Comparison of ENCODE assay signal across 16 cellular contexts in the genomic region with DNA sequence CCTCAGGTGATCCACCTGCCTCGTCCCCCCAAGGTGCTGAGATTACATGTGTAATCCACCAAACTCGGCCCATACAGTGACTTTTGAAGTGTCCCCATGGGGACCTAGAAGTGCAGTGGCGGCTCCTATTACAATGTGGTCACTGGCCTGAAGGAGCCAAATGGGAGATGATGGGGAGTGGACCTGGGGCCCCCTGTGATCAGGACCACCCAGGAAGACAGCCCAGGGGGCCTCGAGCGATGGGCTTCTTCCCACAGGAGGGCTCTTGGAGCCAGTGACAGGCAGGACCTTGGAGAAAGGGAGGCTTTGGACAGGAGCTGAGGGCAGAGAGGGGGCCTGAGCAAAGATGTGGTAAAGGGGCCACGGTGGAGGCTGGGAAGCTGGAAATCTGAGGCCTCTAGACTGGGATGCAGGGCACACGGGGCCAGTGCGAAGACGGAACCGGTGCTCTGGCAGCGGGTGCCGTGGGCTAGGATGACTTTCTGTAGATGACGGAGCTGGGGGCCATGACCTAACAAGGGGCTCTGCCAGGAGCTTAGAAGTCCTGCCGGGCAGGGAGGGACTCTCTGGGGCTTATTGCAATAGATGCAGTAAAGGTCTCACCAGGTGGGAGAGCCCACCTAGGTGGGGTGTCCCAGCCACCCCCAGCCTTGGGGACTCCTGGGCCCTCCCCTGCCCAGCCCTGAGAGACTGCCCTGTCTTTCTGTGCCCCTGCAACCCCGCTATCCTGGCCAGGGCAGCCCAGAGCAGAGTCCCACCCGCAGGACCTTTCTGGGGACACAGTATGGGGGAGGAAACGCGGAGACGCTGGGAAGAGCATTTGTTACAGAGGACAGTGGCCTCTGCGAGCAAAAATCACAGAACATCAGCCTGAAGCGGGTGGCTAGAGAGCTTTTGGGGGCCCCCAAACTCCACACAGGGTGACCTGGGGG. TPM values are rescaled to one million over a fixed set of nuclear protein-coding genes. Genes with fewer than 3 reads are reported as not detected.
DNase-seq lines count a peak whose midpoint lies in the region; ATAC-seq, FAIRE-seq and TF ChIP-seq lines count a peak whose summit lies in the region.
"Had no signal": no experiment of that assay in that cellular context is flagged by ENCODE, and none has a peak within 500 bp of the region (broad histone marks: within the 10 kb centered on the region; RNA-seq: fewer than 3 reads in every experiment).

No MANE protein-coding gene starts in this region.

- DNase-seq in A549 (ENCODE audit: low read depth in 1 of 2, low spot score in 1 of 2) (no peak), GM12891 (ENCODE audit: insufficient read length, low spot score) (no peak), body of pancreas (peak in 1 of 4 donors; percentile 17), HTR-8/SVneo (ENCODE audit: insufficient read length, low spot score) (no peak), CD1c-positive myeloid dendritic cell (ENCODE audit: extremely low spot score) (no peak)
- DNase-seq: activated effector memory CD4-positive, alpha-beta T cell treated with Interleukin-2 at 50 U/mL for 16 hours; mesendoderm; NCI-H2171 had no signal

- POLR2A ChIA-PET in A549 (lab: Yijun Ruan, JAX): interaction anchor here (0.7 to 1.0 kb wide), 2 partner anchors 42 to 185 kb away, joined by 3 to 4 read pairs; partner anchors contain the start of gene TNRC6C

- H3K36me3 ChIP-seq in body of pancreas (replicated peaks in 1 of 2; ENCODE audit: insufficient read depth in 1 of 2, low read depth in 2 of 2) (no peaks in the 10 kb centered on the region), mucosa of stomach (ENCODE audit: control insufficient read depth, insufficient read depth, low read length) (no peaks in the 10 kb centered on the region)
- H3K36me3 ChIP-seq: HAP-1 had no signal

- TF ChIP-seq EP300 in A549 (IDR thresholded peaks at IDR 0.05): no peak

- FAIRE-seq in A549 (lab: Jason Lieb, UNC): no peak
- FAIRE-seq in GM12891 (lab: Jason Lieb, UNC): no peak
- FAIRE-seq in HTR-8/SVneo (lab: Jason Lieb, UNC): no peak
- FAIRE-seq: colon, RCC 7860 had no signal

- CTCF ChIA-PET in A549 (lab: Yijun Ruan, JAX): interaction anchor here (0.6 to 24.0 kb wide), 12 partner anchors 9 to 130 kb away, joined by 3 to 295 read pairs (median 4); partner anchors contain the start of genes SYNGR2, TK1, TMC6 and TMC8

- H3K27me3 ChIP-seq in body of pancreas: no peaks in the 10 kb centered on the region
- H3K27me3 ChIP-seq in mucosa of stomach (ENCODE audit: control insufficient read depth, insufficient read depth, low read length): no peaks in the 10 kb centered on the region

- 95% methylated on average over 21 of the region's 21 CpGs for WGBS in A549 (ENCODE audit: missing lambda C conversion rate)
- WGBS in body of pancreas, 2 donors: 81 to 86% methylated on average over 20 to 21 of the region's 21 CpGs

- no peak for TF ChIP-seq CTCF in A549 (IDR thresholded peaks at IDR 0.05)
- no peak for TF ChIP-seq CTCF in body of pancreas (IDR thresholded peaks at IDR 0.05)

- peak overlapping the region; percentile 57 for H3K4me2 ChIP-seq in A549

- H3K4me3 ChIP-seq in A549 (no peak overlapping the region), body of pancreas (no peak overlapping the region), mucosa of stomach (ENCODE audit: low read length) (no peak overlapping the region)
- H3K4me3 ChIP-seq: HAP-1 had no signal

- TF ChIP-seq POLR2A in A549 (IDR thresholded peaks at IDR 0.05; ENCODE audit: low read length): no peak
- TF ChIP-seq POLR2A in GM12891 (IDR thresholded peaks at IDR 0.05; ENCODE audit: low read depth, low read length): peak; percentile 34; the same call in 1 of the 2 replicates
- TF ChIP-seq POLR2A in body of pancreas (IDR thresholded peaks at IDR 0.05): no peak

- peak overlapping the region; percentile 39 for H3K9ac ChIP-seq in mucosa of stomach (ENCODE audit: low read length)

- no peak for TF ChIP-seq RAD21 in A549 (conservative IDR thresholded peaks at IDR 0.05 in 1 of 2, IDR thresholded peaks at IDR 0.05 in 1 of 2)

- H3K27ac ChIP-seq in A549: peak overlapping the region; percentile 62 to 84
- H3K27ac ChIP-seq in body of pancreas: peak overlapping the region; percentile 70 to 89 (median 87)

- ATAC-seq in A549 (no peak), body of pancreas (no peak), HG03442 (IDR thresholded peaks at IDR 0.05; ENCODE audit: unreplicated experiment) (no peak), GM21526 (IDR thresholded peaks at IDR 0.05; ENCODE audit: low FRiP score, unreplicated experiment) (no peak)

- H3K4me1 ChIP-seq in A549: peaks cover 56% of the 10 kb centered on the region
- peaks cover 81% of the 10 kb centered on the region for H3K4me1 ChIP-seq in body of pancreas
- peaks cover 73% of the 10 kb centered on the region for H3K4me1 ChIP-seq in mucosa of stomach (ENCODE audit: control insufficient read depth, insufficient read depth, low read length)

- no peaks in the 10 kb centered on the region for H3K9me3 ChIP-seq in A549
- no peaks in the 10 kb centered on the region for H3K9me3 ChIP-seq in body of pancreas
- H3K9me3 ChIP-seq in mucosa of stomach (ENCODE audit: control insufficient read depth, low read length): no peaks in the 10 kb centered on the region
- H3K9me3 ChIP-seq: HAP-1 had no signal

- intact Hi-C loops in body of pancreas (cut with DNase I): no loop called here

TF ChIP-seq in A549, 52 proteins besides CTCF, POLR2A, EP300 and RAD21 (continues in another document):
- TF ChIP-seq CHD2 (IDR thresholded peaks at IDR 0.05; ENCODE audit: low read length, partially characterized antibody) (no peak), ZSCAN20 (CRISPR knock-in tag; IDR thresholded peaks at IDR 0.05) (no peak), NR3C1 (IDR thresholded peaks at IDR 0.05) (no peak), MAFK (IDR thresholded peaks at IDR 0.05; ENCODE audit: partially characterized antibody) (no peak), EHF (CRISPR knock-in tag; IDR thresholded peaks at IDR 0.05) (no peak), HEYL (CRISPR knock-in tag; IDR thresholded peaks at IDR 0.05) (no peak), ZFP36 (IDR thresholded peaks at IDR 0.05; ENCODE audit: borderline replicate concordance, partially characterized antibody) (no peak)

TF ChIP-seq in GM12891, 5 proteins besides CTCF, POLR2A, EP300 and RAD21:
- no peak for TF ChIP-seq SPI1 (IDR thresholded peaks at IDR 0.05; ENCODE audit: low read depth, low read length)
- no peak for TF ChIP-seq POU2F2 (IDR thresholded peaks at IDR 0.05; ENCODE audit: low read depth, low read length)
- no peak for TF ChIP-seq POLR2AphosphoS5 (IDR thresholded peaks at IDR 0.05; ENCODE audit: low read depth, low read length)
- no peak for TF ChIP-seq TAF1 (IDR thresholded peaks at IDR 0.05; ENCODE audit: low read depth, low read length)
- no peak for TF ChIP-seq PAX5 (IDR thresholded peaks at IDR 0.05; ENCODE audit: insufficient read depth, low read length, severe bottlenecking)

RNA-seq across cellular contexts. Expression of gene C17orf99, which starts 2.7 kb away (rescaled TPM):
- polyA plus RNA-seq in A549 (2011; rRNA removed) (not detected in 2 replicates), A549 (2017; fragmentation: RNase III; extraction: RNeasy Plus Mini Kit Qiagen cat#74134 plus additional on column Dnase treatment) (not detected in 3 replicates)
- polyA plus RNA-seq in A549 (2012; cell fraction: cytosol; rRNA removed): not detected in 2 replicates
- polyA plus RNA-seq in A549 (2012; cell fraction: nucleus; rRNA removed): not detected in 2 replicates
- not detected in 2 replicates for polyA minus RNA-seq in A549 (2011; rRNA and poly(A)+ RNA removed)
- polyA plus RNA-seq in GM12891 (2012; ENCODE audit: low read depth, missing spikeins): 5.8 TPM
- not detected for total RNA-seq in body of pancreas
- total RNA-seq: fibroblast of villous mesenchyme had no signal
- polyA plus RNA-seq: urinary bladder had no signal

RNA-seq across cellular contexts. Expression of gene TMC8, which starts 12.9 kb away (rescaled TPM):
- polyA plus RNA-seq in A549 (2011; rRNA removed): 0.14 and 0.19 TPM in 2 replicates
- polyA plus RNA-seq in A549 (2012; cell fraction: cytosol; rRNA removed): 0.17 and 0.30 TPM in 2 replicates
- polyA plus RNA-seq in A549 (2012; cell fraction: nucleus; rRNA removed): 0.81 and 2.0 TPM in 2 replicates
- polyA plus RNA-seq in A549 (2017; fragmentation: RNase III; extraction: RNeasy Plus Mini Kit Qiagen cat#74134 plus additional on column Dnase treatment): 0.16 to 0.32 TPM (median 0.26 TPM) in 3 replicates
- 0.08 and 0.19 TPM in 2 replicates for polyA minus RNA-seq in A549 (2011; rRNA and poly(A)+ RNA removed)
- polyA plus RNA-seq in GM12891 (2012; ENCODE audit: low read depth, missing spikeins): 67.1 TPM
- total RNA-seq in body of pancreas: 1 to 10 TPM; 1.6 to 3.3 TPM
- total RNA-seq: fibroblast of villous mesenchyme had no signal

RNA-seq across cellular contexts. Expression of gene TMC6, which starts 14.9 kb away (rescaled TPM):
- polyA plus RNA-seq in A549 (2011; rRNA removed): 4.7 and 5.1 TPM in 2 replicates
- polyA plus RNA-seq in A549 (2012; cell fraction: cytosol; rRNA removed): 7.8 and 10.9 TPM in 2 replicates
- polyA plus RNA-seq in A549 (2012; cell fraction: nucleus; rRNA removed): 33.4 and 51.3 TPM in 2 replicates
- 9.1 to 10.2 TPM (median 9.4 TPM) in 3 replicates for polyA plus RNA-seq in A549 (2017; fragmentation: RNase III; extraction: RNeasy Plus Mini Kit Qiagen cat#74134 plus additional on column Dnase treatment)
- 4.2 and 7.1 TPM in 2 replicates for polyA minus RNA-seq in A549 (2011; rRNA and poly(A)+ RNA removed)
- 125 TPM for polyA plus RNA-seq in GM12891 (2012; ENCODE audit: low read depth, missing spikeins)
- 10 to 100 TPM; 21.0 to 32.3 TPM for total RNA-seq in body of pancreas

RNA-seq across cellular contexts. Expression of gene SYNGR2, which starts 24.9 kb away (rescaled TPM):
- polyA plus RNA-seq in A549 (2011; rRNA removed) (113 and 133 TPM in 2 replicates), A549 (2017; fragmentation: RNase III; extraction: RNeasy Plus Mini Kit Qiagen cat#74134 plus additional on column Dnase treatment) (102 to 108 TPM (median 106 TPM) in 3 replicates)
- polyA plus RNA-seq in A549 (2012; cell fraction: cytosol; rRNA removed): 274 and 334 TPM in 2 replicates
- 224 and 303 TPM in 2 replicates for polyA plus RNA-seq in A549 (2012; cell fraction: nucleus; rRNA removed)
- polyA minus RNA-seq in A549 (2011; rRNA and poly(A)+ RNA removed): 176 and 189 TPM in 2 replicates
- polyA plus RNA-seq in GM12891 (2012; ENCODE audit: low read depth, missing spikeins): 338 TPM
- total RNA-seq in body of pancreas: 10 to 100 TPM; 68.6 to 86.4 TPM

RNA-seq across cellular contexts. Expression of gene TK1, which starts 43.4 kb away (rescaled TPM):
- polyA plus RNA-seq in A549 (2011; rRNA removed) (86.1 and 90.9 TPM in 2 replicates), A549 (2017; fragmentation: RNase III; extraction: RNeasy Plus Mini Kit Qiagen cat#74134 plus additional on column Dnase treatment) (342 to 380 TPM (median 355 TPM) in 3 replicates)
- polyA plus RNA-seq in A549 (2012; cell fraction: cytosol; rRNA removed): 504 and 555 TPM in 2 replicates
- 355 and 514 TPM in 2 replicates for polyA plus RNA-seq in A549 (2012; cell fraction: nucleus; rRNA removed)
- polyA minus RNA-seq in A549 (2011; rRNA and poly(A)+ RNA removed): 103 and 148 TPM in 2 replicates
- 82.5 TPM for polyA plus RNA-seq in GM12891 (2012; ENCODE audit: low read depth, missing spikeins)
- 1 to 10 TPM in 1 of 2 donors, under 1 TPM in 1; 0.66 to 4.9 TPM for total RNA-seq in body of pancreas
